1 cellular context compared by ENCODE assay signal in genomic region chr7:101817031-101817929, GRCh38.
A peak's percentile ranks its signal among the peaks of the same experiment; 100 is the strongest.
TF ChIP-seq lines count a peak whose summit lies in the region.

Gene CUX1, plus strand, starts transcription at chr7:101817626. Its CDS starts 14 bp downstream, at chr7:101817640.

TF ChIP-seq in HepG2, 621 proteins besides CTCF, POLR2A, EP300 and RAD21 (continued from another document):
- TF ChIP-seq ZNF232 (CRISPR knock-in tag; IDR thresholded peaks at IDR 0.05; ENCODE audit: borderline replicate concordance): peak; percentile 48; the same call in 1 of the 2 replicates
- TF ChIP-seq PATZ1 (CRISPR knock-in tag; IDR thresholded peaks at IDR 0.05): peak; percentile 16; the same call in 1 of the 2 replicates
- TF ChIP-seq ZNF777 (CRISPR knock-in tag; IDR thresholded peaks at IDR 0.05): peak; percentile 26; the same call in 1 of the 2 replicates
- 0 out of 2 replicates have a peak, but pooled peaks have one; percentile 1 for TF ChIP-seq ZNF503 (CRISPR knock-in tag; IDR thresholded peaks at IDR 0.05)
- TF ChIP-seq ZFY (CRISPR knock-in tag; IDR thresholded peaks at IDR 0.05): peak; percentile 31; the same call in 1 of the 2 replicates
- TF ChIP-seq ZBTB2 (CRISPR knock-in tag; IDR thresholded peaks at IDR 0.05; ENCODE audit: low read depth): peak; percentile 32; the same call in 1 of the 2 replicates
- TF ChIP-seq ELF1 (CRISPR knock-in tag; IDR thresholded peaks at IDR 0.05): no peak
